Comparison of ENCODE assay signal across 15 cellular contexts in genomic region chr3:114929971-114930732, GRCh38.
"Had no signal": no experiment of that assay in that cellular context is flagged by ENCODE, and none has a peak within 500 bp of the region (broad histone marks: within the 10 kb centered on the region; RNA-seq: fewer than 3 reads in every experiment).

No MANE protein-coding gene starts in this region.

- H3K4me1 ChIP-seq: adrenal gland, uterus had no signal

- DNase-seq: activated CD4-positive, alpha-beta memory T cell treated with anti-CD3 and anti-CD28 coated beads, Interleukin-2, amount 10 ng/mL, durations not matched to agents 7 days and 5 days; activated CD4-positive, alpha-beta T cell treated with anti-CD3 and anti-CD28 coated beads for 36 hours; activated naive CD4-positive, alpha-beta T cell treated with anti-CD3 and anti-CD28 coated beads, Interleukin-2, amount 10 ng/mL, durations not matched to agents 7 days and 5 days; activated T-cell treated with anti-CD3 and anti-CD28 coated beads, Interleukin-2, amount 50 U/mL, for 24 hours; adrenal gland; caudate nucleus; cortex of kidney; effector CD4-positive, alpha-beta T cell; T-helper 17 cell; thyroid gland; uterus; WERI-Rb-1 had no signal

- H3K9me3 ChIP-seq: adrenal gland, thyroid gland, uterus had no signal

- FAIRE-seq: endothelial cell of umbilical vein had no signal

- H2AFZ ChIP-seq: hepatocyte had no signal

- H3K4me2 ChIP-seq: hepatocyte had no signal

- H3K79me2 ChIP-seq: hepatocyte had no signal

- H3K27me3 ChIP-seq: adrenal gland, hepatocyte, thyroid gland, uterus had no signal

- H3K27ac ChIP-seq: adrenal gland, hepatocyte, thyroid gland, uterus, WERI-Rb-1 had no signal

- H3K4me3 ChIP-seq: adrenal gland, hepatocyte, thyroid gland, uterus had no signal

- H3K36me3 ChIP-seq: adrenal gland, thyroid gland, uterus, WERI-Rb-1 had no signal

- ATAC-seq: activated CD4-positive, alpha-beta T cell treated with anti-CD3 and anti-CD28 coated beads for 36 hours; stimulated activated effector memory CD8-positive, alpha-beta T cell treated with anti-CD3 and anti-CD28 coated beads, Interleukin-12 subunit alpha, Interleukin-12 subunit beta, amount 100 ng/mL, for 72 hours; T-helper 17 cell had no signal
